Comparison of ENCODE assay signal across 8 cellular contexts in genomic region chr12:22684526-22685118, GRCh38. TPM values are rescaled to one million over a fixed set of nuclear protein-coding genes. Genes with fewer than 3 reads are reported as not detected.
DNase-seq lines count a peak whose midpoint lies in the region; ATAC-seq, FAIRE-seq and TF ChIP-seq lines count a peak whose summit lies in the region.

No MANE protein-coding gene starts in this region.

- DNase-seq in heart left ventricle, result no peak
- DNase-seq in cardiac septum (ENCODE audit: low spot score), result no peak
- DNase-seq in NOMO-1 treated with dmso at 0.1 percent for 144 hours (lab: John Stamatoyannopoulos, UW; ENCODE audit: unreplicated experiment), result peak; percentile 37
- DNase-seq in H1 (ENCODE audit: low read depth in 1 of 2, low spot score in 2 of 2), result no peak
- DNase-seq in pancreas, result no peak
- DNase-seq in NCI-H524 treated with DMSO at 0.1 percent for 48 hours (lab: John Stamatoyannopoulos, UW), result no peak

- 17 to 32% (median 23%) methylated on average over 2 of the region's 2 CpGs for WGBS in heart left ventricle, 4 donors
- WGBS in H1 (ENCODE audit: extremely low coverage in 1 of 2, insufficient coverage in 1 of 2, insufficient read length in 1 of 2, insufficient replicate concordance in 2 of 2, low coverage in 1 of 2, low lambda C conversion rate in 2 of 2, missing lambda C conversion rate in 1 of 2), 2 experiments, result 77% methylated on average over 2 of the region's 2 CpGs; no CpG with 5 or more reads in 1 of the 2 experiments
- 15 to 28% methylated on average over 2 of the region's 2 CpGs for WGBS in pancreas, 2 donors

- no peak overlapping the region for H2AK5ac ChIP-seq in H1 (ENCODE audit: low read depth, low read length)

- POLR2A ChIA-PET in H1 (lab: Charles Lee; ENCODE audit: partially characterized antibody), result no interaction called here

- CTCF ChIA-PET in H1 (lab: Charles Lee; ENCODE audit: partially characterized antibody), result interaction anchor here (0.6 to 1.6 kb wide), 11 partner anchors 8 to 438 kb away, joined by 3 to 6 read pairs (median 3); no protein-coding TSS in a partner anchor

- intact Hi-C loops in heart left ventricle (cut with DNase I), result no loop called here
- intact Hi-C loops in cardiac septum (cut with DNase I), result no loop called here
- intact Hi-C loops in pancreas (cut with DNase I), result no loop called here

- no peak for FAIRE-seq in H1 (lab: Jason Lieb, UNC)
- peak; percentile 90 for FAIRE-seq in pancreas (lab: Jason Lieb, UNC)

- no peak overlapping the region for H4K91ac ChIP-seq in H1 (replicated peaks; ENCODE audit: insufficient read length, low read length)

- no peaks in the 10 kb centered on the region for H3K9me3 ChIP-seq in heart left ventricle
- H3K9me3 ChIP-seq in H1 (ENCODE audit: insufficient read depth in 2 of 2, low read depth in 1 of 2, low read length in 1 of 2), result no peaks in the 10 kb centered on the region
- H3K9me3 ChIP-seq in pancreas, result no peaks in the 10 kb centered on the region

- no peak overlapping the region for H3K4me2 ChIP-seq in H1 (ENCODE audit: insufficient read depth in 1 of 2, low read depth in 2 of 2, low read length in 2 of 2)

- no peak overlapping the region for H3K4me3 Mint-ChIP-seq in activated T-helper 17 cell treated with anti-CD3 and anti-CD28 coated beads, Interleukin-2, amount 50 U/mL, for 72 hours

- peak; percentile 37 to 73 (median 59) for TF ChIP-seq CTCF in heart left ventricle (IDR thresholded peaks at IDR 0.05)
- TF ChIP-seq CTCF in H1 (IDR thresholded peaks at IDR 0.05; ENCODE audit: control extremely low read depth in 1 of 3, insufficient read depth in 1 of 3, low read depth in 1 of 3, low read length in 3 of 3), result peak in 2 of 3 experiments; percentile 8 to 39; a peak in 2 of 4 replicates
- peak in 3 of 4 donors; percentile 30 to 41 (median 38) for TF ChIP-seq CTCF in pancreas (IDR thresholded peaks at IDR 0.05)

- peaks cover 0 to 46% (median 6%) of the 10 kb centered on the region in 12 donors for H3K4me1 ChIP-seq in heart left ventricle
- no peaks in the 10 kb centered on the region for H3K4me1 ChIP-seq in H1 (replicated peaks in 1 of 4; ENCODE audit: control insufficient read depth in 3 of 4, insufficient read depth in 4 of 4, low read length in 3 of 4)
- no peaks in the 10 kb centered on the region for H3K4me1 ChIP-seq in pancreas

- no peak overlapping the region for H3K9ac ChIP-seq in H1 (replicated peaks in 1 of 4; ENCODE audit: extremely low read depth in 1 of 4, low read depth in 3 of 4, low read length in 3 of 4)

- no peaks in the 10 kb centered on the region for H4K20me1 ChIP-seq in H1 (replicated peaks in 1 of 2; ENCODE audit: control insufficient read depth in 1 of 2, insufficient read depth in 2 of 2, low read length in 2 of 2)

- no peak overlapping the region for H3K4ac ChIP-seq in H1 (replicated peaks; ENCODE audit: insufficient read length, low read depth, low read length)

- H3K18ac ChIP-seq in H1 (ENCODE audit: extremely low read depth, low read length), result no peak overlapping the region

- no peak overlapping the region for H3K56ac ChIP-seq in H1 (replicated peaks; ENCODE audit: insufficient read length, low read depth, low read length)

- H3K79me2 ChIP-seq in H1 (ENCODE audit: control insufficient read depth in 1 of 2, insufficient read depth in 2 of 2, low read length in 2 of 2), result no peaks in the 10 kb centered on the region

- no peak overlapping the region for H2BK120ac ChIP-seq in H1 (replicated peaks; ENCODE audit: low read depth, low read length)

- no peaks in the 10 kb centered on the region for H3K27me3 Mint-ChIP-seq in activated T-helper 17 cell treated with anti-CD3 and anti-CD28 coated beads, Interleukin-2, amount 50 U/mL, for 72 hours

- H3K27me3 ChIP-seq in heart left ventricle, result no peaks in the 10 kb centered on the region
- H3K27me3 ChIP-seq in H1 (replicated peaks in 1 of 4; ENCODE audit: control insufficient read depth in 3 of 4, extremely low read depth in 1 of 4, insufficient read depth in 3 of 4, low read length in 3 of 4), result no peaks in the 10 kb centered on the region
- H3K27me3 ChIP-seq in pancreas, result no peaks in the 10 kb centered on the region

- no peak overlapping the region for H3K27ac Mint-ChIP-seq in activated T-helper 17 cell treated with anti-CD3 and anti-CD28 coated beads, Interleukin-2, amount 50 U/mL, for 72 hours

- H4K5ac ChIP-seq in H1 (ENCODE audit: insufficient read length, low read depth, low read length), result no peak overlapping the region

- H4K8ac ChIP-seq in H1 (ENCODE audit: extremely low read depth, insufficient read depth, low read length), result no peak overlapping the region

- TF ChIP-seq EP300 in H1 (IDR thresholded peaks at IDR 0.05; ENCODE audit: borderline replicate concordance in 1 of 2, low read depth in 2 of 2, low read length in 2 of 2), result no peak

- H3K27ac ChIP-seq in heart left ventricle (no peak overlapping the region), H1 (ENCODE audit: low read depth, low read length) (no peak overlapping the region), pancreas (no peak overlapping the region)

- H3K36me3 Mint-ChIP-seq in activated T-helper 17 cell treated with anti-CD3 and anti-CD28 coated beads, Interleukin-2, amount 50 U/mL, for 72 hours (ENCODE audit: low read depth), result peaks cover 81% of the 10 kb centered on the region

- H2AFZ ChIP-seq in H1 (ENCODE audit: low read length), result no peak overlapping the region

- H2BK20ac ChIP-seq in H1 (ENCODE audit: low read length), result no peak overlapping the region

- H3K4me1 Mint-ChIP-seq in activated T-helper 17 cell treated with anti-CD3 and anti-CD28 coated beads, Interleukin-2, amount 50 U/mL, for 72 hours, result peaks cover 16% of the 10 kb centered on the region

- peaks cover 0 to 45% (median 4%) of the 10 kb centered on the region in 9 donors for H3K36me3 ChIP-seq in heart left ventricle
- H3K36me3 ChIP-seq in H1 (ENCODE audit: control insufficient read depth in 2 of 4, insufficient read depth in 4 of 4, low read length in 3 of 4), result peaks cover 0 to 17% (median 2%) of the 10 kb centered on the region in 4 experiments; a peak in 3 of 8 replicates
- peaks cover 0 to 2% (median 0%) of the 10 kb centered on the region in 3 donors for H3K36me3 ChIP-seq in pancreas

- no peak overlapping the region for H2BK5ac ChIP-seq in H1 (ENCODE audit: low read depth, low read length)

- H3K14ac ChIP-seq in H1 (ENCODE audit: insufficient read length), result no peak overlapping the region

- H3K4me3 ChIP-seq in heart left ventricle, result no peak overlapping the region
- no peak overlapping the region for H3K4me3 ChIP-seq in H1 (ENCODE audit: extremely low read depth in 1 of 4, insufficient read depth in 2 of 4, low read depth in 3 of 4, low read length in 4 of 4)
- no peak overlapping the region for H3K4me3 ChIP-seq in pancreas

- H3K23ac ChIP-seq in H1 (ENCODE audit: insufficient read length), result no peak overlapping the region

- ATAC-seq in heart left ventricle, result no peak
- ATAC-seq in HG02885 (IDR thresholded peaks at IDR 0.05; ENCODE audit: poor library complexity, unreplicated experiment), result peak; percentile 52
- ATAC-seq in pancreas, result peak in 3 of 4 donors; percentile 63 to 74 (median 65)
- ATAC-seq in activated T-helper 17 cell treated with anti-CD3 and anti-CD28 coated beads, Interleukin-2, amount 50 U/mL, for 72 hours (replicated peaks), result no peak

- TF ChIP-seq RAD21 in H1 (IDR thresholded peaks at IDR 0.05 in 1 of 2, conservative IDR thresholded peaks at IDR 0.05 in 1 of 2; ENCODE audit: low read depth in 2 of 2, low read length in 2 of 2), result peak; percentile 45 to 46

- H3K23me2 ChIP-seq in H1 (ENCODE audit: low read depth, low read length), result no peaks in the 10 kb centered on the region

- H2BK15ac ChIP-seq in H1 (ENCODE audit: low read length), result no peak overlapping the region

- no peak for TF ChIP-seq POLR2A in heart left ventricle (IDR thresholded peaks at IDR 0.05)
- TF ChIP-seq POLR2A in H1 (IDR thresholded peaks at IDR 0.05; ENCODE audit: control extremely low read depth in 1 of 2, low read depth in 2 of 2, low read length in 2 of 2), result no peak

- no peak overlapping the region for H2BK12ac ChIP-seq in H1 (ENCODE audit: low read depth, low read length)

- H3K79me1 ChIP-seq in H1 (ENCODE audit: low read depth, low read length), result no peaks in the 10 kb centered on the region

- H3K9me3 Mint-ChIP-seq in activated T-helper 17 cell treated with anti-CD3 and anti-CD28 coated beads, Interleukin-2, amount 50 U/mL, for 72 hours, result no peaks in the 10 kb centered on the region

TF ChIP-seq in H1, 55 proteins besides CTCF, POLR2A, EP300 and RAD21:
- TF ChIP-seq CHD2 (IDR thresholded peaks at IDR 0.05; ENCODE audit: low read length) (no peak), TAF1 (IDR thresholded peaks at IDR 0.05; ENCODE audit: low read depth, low read length) (no peak), BRCA1 (IDR thresholded peaks at IDR 0.05; ENCODE audit: low read depth, low read length) (no peak), PHF8 (conservative IDR thresholded peaks at IDR 0.05; ENCODE audit: low read depth, low read length) (no peak), POLR2AphosphoS5 (IDR thresholded peaks at IDR 0.05; ENCODE audit: low read depth, low read length) (no peak), RNF2 (IDR thresholded peaks at IDR 0.05; ENCODE audit: borderline replicate concordance, low read depth, low read length, missing control alignments, poor library complexity, severe bottlenecking) (no peak)

RNA-seq across cellular contexts. Expression of gene ETNK1, which starts 59.7 kb away (rescaled TPM):
- total RNA-seq in heart left ventricle (10 to 100 TPM; 12.6 to 40.9 (median 17.2) TPM), cardiac septum (20.6 TPM), pancreas (10 to 100 TPM; 17.7 to 44.7 (median 23.8) TPM)
- polyA plus RNA-seq in heart left ventricle (1 to 10 TPM; 8.3 to 9.5 TPM), H1 (2011; rRNA removed) (11.6 and 14.9 TPM in 2 replicates), pancreas (10 to 100 TPM; 14.8 to 21.0 TPM)
- total RNA-seq in H1 (2021; fragmentation: NEBNext Ultra II Directional; extraction: Animal tissue kit (Norgen Biotek cat#: 25700)), result 66.9 and 82.7 TPM in 2 replicates
- 14.3 TPM for polyA plus RNA-seq in H1 (2011; cell fraction: cytosol; rRNA removed)
- polyA plus RNA-seq in H1 (2011; cell fraction: nucleus; rRNA removed), result 40.1 TPM
- 20.1 to 44.9 TPM (median 34.0 TPM) in 4 replicates for polyA plus RNA-seq in H1 (2012, experiment 1 of 2)
- 2.7 TPM for polyA plus RNA-seq in H1 (2012, experiment 2 of 2)
- polyA plus RNA-seq in H1 (2013, experiment 1 of 2), result 22.4 TPM
- 22.3 TPM for polyA plus RNA-seq in H1 (2013, experiment 2 of 2)
- 98.3 and 124 TPM in 2 replicates for polyA minus RNA-seq in H1 (2011; rRNA and poly(A)+ RNA removed)
- 102 TPM for polyA minus RNA-seq in H1 (2011; cell fraction: cytosol; rRNA and poly(A)+ RNA removed)
- polyA minus RNA-seq in H1 (2011; cell fraction: nucleus; rRNA and poly(A)+ RNA removed), result 268 TPM
- total RNA-seq in activated T-helper 17 cell treated with anti-CD3 and anti-CD28 coated beads, Interleukin-2, amount 50 U/mL, for 72 hours, result 10 to 100 TPM; 81.7 to 87.5 TPM

Comparison
In these comparisons a context has a peak if more than half of its experiments do, and no peak if none do; other contexts are left out.
1. ATAC-seq: peak in HG02885 (single experiment) and pancreas (3 of 4); none in heart left ventricle (0 of 4) and activated T-helper 17 cell treated with anti-CD3 and anti-CD28 coated beads, Interleukin-2, amount 50 U/mL, for 72 hours (single experiment).
2. Peak in every context shown above with its lines, with median percentiles within 50 percentile points of each other: CTCF ChIP-seq.